ENCODE assay signal across 18 cellular contexts in the genomic region with DNA sequence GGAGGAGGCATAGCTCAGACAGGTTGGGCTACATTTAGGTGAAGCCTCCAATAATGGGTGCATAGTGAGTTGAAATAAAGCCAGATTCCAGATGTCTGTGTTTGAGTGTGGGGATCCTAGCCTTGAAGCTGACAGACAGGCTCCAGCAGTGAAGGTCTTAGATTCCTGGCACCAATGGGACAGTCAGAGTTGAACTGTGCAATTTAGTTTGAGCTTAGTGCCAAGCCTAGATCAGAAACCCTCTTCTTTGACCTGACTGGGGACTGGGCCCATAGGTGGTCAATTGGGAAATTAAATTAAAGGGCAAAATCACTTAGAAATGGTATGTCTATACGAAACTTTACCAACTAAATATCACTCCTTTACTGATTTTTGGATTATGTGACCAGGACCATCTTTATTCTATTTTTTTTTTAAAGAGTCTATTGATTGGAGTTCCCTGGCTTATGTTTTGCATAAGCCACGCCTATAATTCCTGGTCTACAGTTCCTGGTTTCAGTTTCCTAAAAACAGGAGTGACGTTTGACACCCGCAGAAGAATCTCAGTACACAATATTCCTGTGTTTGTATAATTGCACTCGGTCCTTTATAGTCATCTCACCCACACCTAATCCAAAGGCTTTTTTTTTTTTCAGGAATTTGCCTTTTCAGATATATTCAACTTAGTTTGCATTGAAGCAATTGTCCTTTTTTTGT.
"Had no signal": no experiment of that assay in that cellular context is flagged by ENCODE, and none has a peak within 500 bp of the region (broad histone marks: within the 10 kb centered on the region; RNA-seq: fewer than 3 reads in every experiment).

No MANE protein-coding gene starts in this region.

- H3K27ac ChIP-seq: colonic mucosa, foreskin keratinocyte, hepatocyte, psoas muscle had no signal

- ATAC-seq: foreskin keratinocyte; left cardiac atrium; left ventricle myocardium superior; mucosa of descending colon; natural killer cell treated with Interleukin-12 subunit alpha and Interleukin-12 subunit beta and Interleukin-15 and Interleukin-18, amount 100 ng/mL, for 72 hours; psoas muscle had no signal

- H3K9me3 ChIP-seq: colonic mucosa, mucosa of descending colon, psoas muscle, stomach had no signal

- H3K27me3 Mint-ChIP-seq: natural killer cell treated with Interleukin-12 subunit alpha and Interleukin-12 subunit beta and Interleukin-15 and Interleukin-18, amount 100 ng/mL, for 72 hours had no signal

- DNase-seq: colonic mucosa; effector CD4-positive, alpha-beta T cell; endodermal cell; erythroblast; foreskin keratinocyte; head of caudate nucleus; kidney; left cardiac atrium; left ventricle myocardium superior; mucosa of descending colon; psoas muscle; small intestine; stimulated activated CD4-positive, alpha-beta T cell treated with anti-CD3 and anti-CD28 coated beads, Interleukin-12 subunit alpha, Interleukin-12 subunit beta, amount 100 ng/mL, for 4 hours; stimulated activated naive CD4-positive, alpha-beta T cell; stomach; trophoblast cell had no signal

- H3K4me3 Mint-ChIP-seq: endodermal cell; natural killer cell treated with Interleukin-12 subunit alpha and Interleukin-12 subunit beta and Interleukin-15 and Interleukin-18, amount 100 ng/mL, for 72 hours had no signal

- H3K27me3 ChIP-seq: colonic mucosa, hepatocyte, stomach had no signal

- H3K9me3 Mint-ChIP-seq: endodermal cell; natural killer cell treated with Interleukin-12 subunit alpha and Interleukin-12 subunit beta and Interleukin-15 and Interleukin-18, amount 100 ng/mL, for 72 hours had no signal

- H3K4me3 ChIP-seq: colonic mucosa, hepatocyte, mucosa of descending colon, psoas muscle, stomach had no signal

- H3K36me3 ChIP-seq: colonic mucosa, stomach had no signal

- H3K4me1 ChIP-seq: colonic mucosa, foreskin keratinocyte, psoas muscle had no signal

- H3K36me3 Mint-ChIP-seq: natural killer cell treated with Interleukin-12 subunit alpha and Interleukin-12 subunit beta and Interleukin-15 and Interleukin-18, amount 100 ng/mL, for 72 hours had no signal

- H3K27ac Mint-ChIP-seq: endodermal cell; natural killer cell treated with Interleukin-12 subunit alpha and Interleukin-12 subunit beta and Interleukin-15 and Interleukin-18, amount 100 ng/mL, for 72 hours had no signal
